ENCODE assay signal across 9 cellular contexts in genomic region chr16:684961-685696, GRCh38. TPM values are rescaled to one million over a fixed set of nuclear protein-coding genes. Genes with fewer than 3 reads are reported as not detected.
DNase-seq lines count a peak whose midpoint lies in the region; ATAC-seq, FAIRE-seq and TF ChIP-seq lines count a peak whose summit lies in the region.
"Had no signal": no experiment of that assay in that cellular context is flagged by ENCODE, and none has a peak within 500 bp of the region (broad histone marks: within the 10 kb centered on the region; RNA-seq: fewer than 3 reads in every experiment).

No MANE protein-coding gene starts in this region.

- no peak for ATAC-seq in psoas muscle
- ATAC-seq in GM21515 (IDR thresholded peaks at IDR 0.05; ENCODE audit: unreplicated experiment) = no peak

- no peaks in the 10 kb centered on the region for H3K36me3 ChIP-seq in breast epithelium
- peaks cover 5 to 34% of the 10 kb centered on the region in 2 donors for H3K36me3 ChIP-seq in psoas muscle (ENCODE audit: insufficient read depth in 1 of 2, low read depth in 1 of 2)

- DNase-seq in DMS153 treated with DMSO at 0.1 percent for 48 hours (lab: John Stamatoyannopoulos, UW; ENCODE audit: unreplicated experiment) = peak; percentile 82
- DNase-seq in NCI-H2029 treated with DMSO at 0.1 percent for 48 hours (lab: John Stamatoyannopoulos, UW) = peak; percentile 78
- DNase-seq in breast epithelium (ENCODE audit: low spot score in 2 of 2) = no peak
- DNase-seq in psoas muscle = peak in 1 of 2 donors; percentile 45
- DNase-seq in NCI-H524 treated with DMSO at 0.1 percent for 48 hours (lab: John Stamatoyannopoulos, UW) = no peak
- no peak for DNase-seq in GM12891 (ENCODE audit: insufficient read length, low spot score)
- no peak for DNase-seq in lower leg skin (ENCODE audit: low spot score in 2 of 2)

- H3K4me3 ChIP-seq in breast epithelium (peak overlapping the region; percentile 62 to 90 (median 76)), psoas muscle (peak overlapping the region; percentile 79), lower leg skin (ENCODE audit: low read depth, poor library complexity, severe bottlenecking) (no peak overlapping the region)

- H3K27ac ChIP-seq in breast epithelium (peak overlapping the region; percentile 79 to 93), psoas muscle (peak overlapping the region; percentile 68)

- no peak for TF ChIP-seq CTCF in breast epithelium (IDR thresholded peaks at IDR 0.05)
- TF ChIP-seq CTCF in psoas muscle (IDR thresholded peaks at IDR 0.05) = no peak
- TF ChIP-seq CTCF in lower leg skin (IDR thresholded peaks at IDR 0.05) = no peak

- H3K4me1 ChIP-seq in breast epithelium (peaks cover 27 to 43% of the 10 kb centered on the region in 2 donors), psoas muscle (peaks cover 55% of the 10 kb centered on the region)

- intact Hi-C loops in breast epithelium (cut with DNase I; ENCODE audit: low total_unique reads) (no loop called here), psoas muscle (cut with DNase I) (no loop called here), lower leg skin (cut with DNase I; ENCODE audit: low total_unique reads) (no loop called here)

- H3K27me3 ChIP-seq in breast epithelium (no peaks in the 10 kb centered on the region), psoas muscle (ENCODE audit: insufficient read depth in 3 of 3, low read length in 2 of 3) (no peaks in the 10 kb centered on the region)

- WGBS in psoas muscle, 3 donors = 87 to 91% (median 88%) methylated on average over 58 to 61 of the region's 61 CpGs
- WGBS in lower leg skin, 2 donors = 78 to 84% methylated on average over 55 to 58 of the region's 61 CpGs

- FAIRE-seq in GM12891 (lab: Jason Lieb, UNC) = no peak
- FAIRE-seq: kidney had no signal

- TF ChIP-seq POLR2A in breast epithelium (IDR thresholded peaks at IDR 0.05) = no peak
- TF ChIP-seq POLR2A in GM12891 (IDR thresholded peaks at IDR 0.05; ENCODE audit: low read depth, low read length) = no peak
- no peak for TF ChIP-seq POLR2A in lower leg skin (IDR thresholded peaks at IDR 0.05)

- H3K9me3 ChIP-seq in breast epithelium (no peaks in the 10 kb centered on the region), psoas muscle (no peaks in the 10 kb centered on the region)

TF ChIP-seq in GM12891, 5 proteins besides CTCF, POLR2A, EP300 and RAD21:
- TF ChIP-seq SPI1 (IDR thresholded peaks at IDR 0.05; ENCODE audit: low read depth, low read length) (no peak), POLR2AphosphoS5 (IDR thresholded peaks at IDR 0.05; ENCODE audit: low read depth, low read length) (no peak), PAX5 (IDR thresholded peaks at IDR 0.05; ENCODE audit: insufficient read depth, low read length, severe bottlenecking) (no peak), POU2F2 (IDR thresholded peaks at IDR 0.05; ENCODE audit: low read depth, low read length) (no peak), TAF1 (IDR thresholded peaks at IDR 0.05; ENCODE audit: low read depth, low read length) (no peak)

RNA-seq across cellular contexts. Expression of gene JMJD8, which starts 1.0 kb away (rescaled TPM):
- total RNA-seq in breast epithelium (10 to 100 TPM; 67.2 to 83.4 (median 67.5) TPM), psoas muscle (10 to 100 TPM; 19.1 to 27.5 (median 23.1) TPM), lower leg skin (10 to 100 TPM; 41.8 to 90.5 (median 82.3) TPM)
- polyA plus RNA-seq in psoas muscle = 10 to 100 TPM; 25.5 to 63.5 (median 41.5) TPM
- 20.6 TPM for polyA plus RNA-seq in GM12891 (2012; ENCODE audit: low read depth, missing spikeins)

RNA-seq across cellular contexts. Expression of gene STUB1, which starts 4.9 kb away (rescaled TPM):
- 100 to 1,000 TPM; 127 to 184 (median 175) TPM for total RNA-seq in breast epithelium
- total RNA-seq in psoas muscle = 100 to 1,000 TPM; 108 to 150 (median 115) TPM
- polyA plus RNA-seq in psoas muscle = 100 to 1,000 TPM; 127 to 147 (median 134) TPM
- polyA plus RNA-seq in GM12891 (2012; ENCODE audit: low read depth, missing spikeins) = 45.0 TPM
- total RNA-seq in lower leg skin = 100 to 1,000 TPM; 195 to 272 (median 198) TPM

RNA-seq across cellular contexts. Expression of gene WDR24, which starts 5.1 kb away (rescaled TPM):
- 1 to 10 TPM; 7.2 to 9.2 (median 8.8) TPM for total RNA-seq in breast epithelium
- total RNA-seq in psoas muscle = 10 to 100 TPM in 3 of 4 donors, 1 to 10 TPM in 1; 9.9 to 15.0 (median 12.1) TPM
- polyA plus RNA-seq in psoas muscle = 10 to 100 TPM in 1 of 3 donors, 1 to 10 TPM in 2; 5.2 to 15.8 (median 8.8) TPM
- polyA plus RNA-seq in GM12891 (2012; ENCODE audit: low read depth, missing spikeins) = 9.7 TPM
- 10 to 100 TPM; 13.8 to 21.8 (median 15.5) TPM for total RNA-seq in lower leg skin

RNA-seq across cellular contexts. Expression of gene RHBDL1, which starts 9.7 kb away (rescaled TPM):
- total RNA-seq in breast epithelium (1 to 10 TPM in 2 of 3 donors, under 1 TPM in 1; 0.48 to 2.3 (median 1.0) TPM), psoas muscle (under 1 TPM; 0.13 to 0.42 (median 0.29) TPM), lower leg skin (1 to 10 TPM; 1.4 to 5.3 (median 2.6) TPM)
- polyA plus RNA-seq in psoas muscle = under 1 TPM; 0.06 to 0.08 (median 0.08) TPM
- 1.8 TPM for polyA plus RNA-seq in GM12891 (2012; ENCODE audit: low read depth, missing spikeins)

RNA-seq across cellular contexts. Expression of gene RHOT2, which starts 17.2 kb away (rescaled TPM):
- total RNA-seq in breast epithelium (10 to 100 TPM; 39.4 to 90.8 (median 66.9) TPM), psoas muscle (10 to 100 TPM; 38.8 to 56.8 (median 48.8) TPM), lower leg skin (10 to 100 TPM; 36.1 to 86.7 (median 58.7) TPM)
- polyA plus RNA-seq in psoas muscle = 10 to 100 TPM; 47.7 to 75.8 (median 52.6) TPM
- polyA plus RNA-seq in GM12891 (2012; ENCODE audit: low read depth, missing spikeins) = 73.5 TPM

Comparison
In these comparisons a context has a peak if more than half of its experiments do, and no peak if none do; other contexts are left out.
1. DNase-seq: peak in DMS153 treated with DMSO at 0.1 percent for 48 hours (single experiment) and NCI-H2029 treated with DMSO at 0.1 percent for 48 hours (single experiment); none in breast epithelium (0 of 2), NCI-H524 treated with DMSO at 0.1 percent for 48 hours (single experiment), GM12891 (single experiment) and lower leg skin (0 of 2).